ENCODE assay signal across 9 cellular contexts in the genomic region with DNA sequence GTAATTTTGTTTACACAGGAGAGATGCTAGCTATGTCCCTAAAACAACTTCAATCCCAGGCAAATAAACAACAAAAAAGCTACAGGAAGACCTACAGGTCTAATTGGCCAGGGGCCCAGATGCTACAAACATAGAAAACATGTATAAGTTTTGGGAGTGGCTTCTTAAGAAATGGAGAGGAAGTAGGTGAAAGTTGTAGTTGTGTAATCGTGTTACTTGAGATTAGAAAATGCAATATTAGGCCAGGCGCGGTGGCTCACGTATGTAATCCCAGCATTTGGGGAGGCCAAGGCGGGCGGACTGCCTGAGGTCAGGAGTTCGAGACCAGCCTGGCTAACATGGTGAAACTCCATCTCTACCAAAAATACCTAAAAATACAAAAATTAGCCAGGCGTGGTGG.
DNase-seq lines count a peak whose midpoint lies in the region; ATAC-seq and TF ChIP-seq lines count a peak whose summit lies in the region.
"Had no signal": no experiment of that assay in that cellular context is flagged by ENCODE, and none has a peak within 500 bp of the region (broad histone marks: within the 10 kb centered on the region; RNA-seq: fewer than 3 reads in every experiment).

No MANE protein-coding gene starts in this region.

- H3K36me3 ChIP-seq in mammary epithelial cell (ENCODE audit: insufficient read depth, low read length) (no peaks in the 10 kb centered on the region), tibial nerve (no peaks in the 10 kb centered on the region)
- H3K36me3 ChIP-seq: BE2C had no signal

- POLR2A ChIA-PET in MCF 10A (lab: Yijun Ruan, JAX): interaction anchor here (0.7 to 2.2 kb wide), 5 partner anchors 20 to 68 kb away, joined by 3 to 17 read pairs (median 4); a partner anchor contains a TSS

- H3K36me3 Mint-ChIP-seq in MCF 10A (ENCODE audit: insufficient read depth, unreplicated experiment): peaks cover 6% of the 10 kb centered on the region
- H3K36me3 Mint-ChIP-seq in T-helper 1 cell treated with Interleukin-12 subunit alpha and Interleukin-12 subunit beta and Interleukin-4 antibody, amounts not matched to agents 30 μg/mL and 1 μg/mL, for 36 hours (ENCODE audit: low read depth): peaks cover 21% of the 10 kb centered on the region

- no peak for TF ChIP-seq EP300 in tibial nerve (IDR thresholded peaks at IDR 0.05)

- intact Hi-C loops in MCF 10A (cut with micrococcal nuclease) (loop anchor here (1.0 kb wide), 1 partner anchor 69 kb away; no protein-coding TSS in a partner anchor), mammary epithelial cell (cut with micrococcal nuclease) (no loop called here)

- H4K20me1 ChIP-seq in mammary epithelial cell (ENCODE audit: insufficient read depth, low read length): no peaks in the 10 kb centered on the region

- ATAC-seq in HG03378 (IDR thresholded peaks at IDR 0.05; ENCODE audit: unreplicated experiment): no peak

- BruUV-seq in MCF 10A (replicated peaks; lab: Mats Ljungman, UMichigan) (no TSS peak), mammary epithelial cell (replicated peaks; lab: Mats Ljungman, UMichigan) (no TSS peak)

- H3K4me1 Mint-ChIP-seq in MCF 10A (ENCODE audit: insufficient read depth, unreplicated experiment): peaks cover 24% of the 10 kb centered on the region
- peaks cover 79% of the 10 kb centered on the region for H3K4me1 Mint-ChIP-seq in T-helper 1 cell treated with Interleukin-12 subunit alpha and Interleukin-12 subunit beta and Interleukin-4 antibody, amounts not matched to agents 30 μg/mL and 1 μg/mL, for 36 hours (ENCODE audit: low read depth)

- in situ Hi-C loops in mammary epithelial cell (cut with MboI; ENCODE audit: low sequenced_read_pairs in 2 of 2): no loop called here

- H3K27me3 ChIP-seq in mammary epithelial cell (ENCODE audit: insufficient read depth, low read length) (no peaks in the 10 kb centered on the region), tibial nerve (no peaks in the 10 kb centered on the region)
- H3K27me3 ChIP-seq: BE2C had no signal

- no peak overlapping the region for H3K4me3 Mint-ChIP-seq in MCF 10A (ENCODE audit: unreplicated experiment)
- H3K4me3 Mint-ChIP-seq in T-helper 1 cell treated with Interleukin-12 subunit alpha and Interleukin-12 subunit beta and Interleukin-4 antibody, amounts not matched to agents 30 μg/mL and 1 μg/mL, for 36 hours: peak overlapping the region; percentile 64

- peaks cover 12% of the 10 kb centered on the region for H3K79me2 ChIP-seq in mammary epithelial cell (ENCODE audit: insufficient read depth, low read length)

- no peak overlapping the region for H3K9ac ChIP-seq in mammary epithelial cell (ENCODE audit: insufficient read depth, low read length)

- peak; percentile 91 for DNase-seq in MCF 10A (ENCODE audit: unreplicated experiment)
- DNase-seq in mammary epithelial cell: no peak
- DNase-seq in fibroblast of gingiva (ENCODE audit: low read depth): peak; percentile 32
- no peak for DNase-seq in tibial nerve (ENCODE audit: low spot score in 2 of 2)
- DNase-seq in superior temporal gyrus (ENCODE audit: extremely low spot score): no peak
- no peak for DNase-seq in NCI-H345 treated with DMSO at 0.1 percent for 48 hours (lab: John Stamatoyannopoulos, UW; ENCODE audit: unreplicated experiment)
- DNase-seq: BE2C had no signal

- no peak for TF ChIP-seq POLR2A in tibial nerve (IDR thresholded peaks at IDR 0.05)

- CTCF ChIA-PET in MCF 10A (lab: Yijun Ruan, JAX): interaction anchor here (0.7 kb wide), 1 partner anchor 58 kb away, joined by 3 read pairs; no protein-coding TSS in a partner anchor
- CTCF ChIA-PET in mammary epithelial cell (lab: Charles Lee; ENCODE audit: low non-redundant PET): no interaction called here

- H3K27me3 Mint-ChIP-seq in MCF 10A (ENCODE audit: insufficient read depth, unreplicated experiment): no peaks in the 10 kb centered on the region
- H3K27me3 Mint-ChIP-seq in T-helper 1 cell treated with Interleukin-12 subunit alpha and Interleukin-12 subunit beta and Interleukin-4 antibody, amounts not matched to agents 30 μg/mL and 1 μg/mL, for 36 hours (ENCODE audit: low read depth): no peaks in the 10 kb centered on the region

- H3K4me1 ChIP-seq in mammary epithelial cell (ENCODE audit: insufficient read depth, low read length) (peaks cover 6% of the 10 kb centered on the region), tibial nerve (peaks cover 0 to 79% (median 44%) of the 10 kb centered on the region in 4 donors)

- no peak overlapping the region for H3K4me2 ChIP-seq in mammary epithelial cell (ENCODE audit: insufficient read depth, low read depth, low read length)

- H3K9me3 Mint-ChIP-seq in MCF 10A (ENCODE audit: unreplicated experiment): no peaks in the 10 kb centered on the region
- H3K9me3 Mint-ChIP-seq in T-helper 1 cell treated with Interleukin-12 subunit alpha and Interleukin-12 subunit beta and Interleukin-4 antibody, amounts not matched to agents 30 μg/mL and 1 μg/mL, for 36 hours: no peaks in the 10 kb centered on the region

- TF ChIP-seq CTCF in MCF 10A (IDR thresholded peaks at IDR 0.05; ENCODE audit: unreplicated experiment) (no peak), mammary epithelial cell (conservative IDR thresholded peaks at IDR 0.05 in 1 of 2, IDR thresholded peaks at IDR 0.05 in 1 of 2; ENCODE audit: extremely low read depth in 1 of 2, insufficient read depth in 1 of 2, low read depth in 1 of 2, low read length in 2 of 2) (no peak), tibial nerve (IDR thresholded peaks at IDR 0.05) (no peak)

- WGBS in mammary epithelial cell (ENCODE audit: low coverage, missing lambda C conversion rate): 87% methylated on average over 8 of the region's 8 CpGs
- WGBS in tibial nerve, 2 donors: 77 to 78% methylated on average over 8 of the region's 8 CpGs

- no peak overlapping the region for H2AFZ ChIP-seq in mammary epithelial cell (ENCODE audit: low read depth, low read length)

- peak overlapping the region; percentile 73 for H3K27ac Mint-ChIP-seq in MCF 10A (ENCODE audit: low read depth, unreplicated experiment)
- peak overlapping the region; percentile 83 for H3K27ac Mint-ChIP-seq in T-helper 1 cell treated with Interleukin-12 subunit alpha and Interleukin-12 subunit beta and Interleukin-4 antibody, amounts not matched to agents 30 μg/mL and 1 μg/mL, for 36 hours

- dilution Hi-C loops in mammary epithelial cell (cut with HindIII; ENCODE audit: low sequenced_read_pairs): no loop called here

- no peak overlapping the region for H3K4me3 ChIP-seq in mammary epithelial cell (replicated peaks in 1 of 3; ENCODE audit: insufficient read depth in 1 of 3, low read depth in 2 of 3, low read length in 3 of 3)
- no peak overlapping the region for H3K4me3 ChIP-seq in tibial nerve

- no peak overlapping the region for H3K27ac ChIP-seq in mammary epithelial cell (ENCODE audit: insufficient read depth, low read depth, low read length)
- H3K27ac ChIP-seq in tibial nerve: peak overlapping the region in 3 of 4 donors; percentile 29 to 86 (median 72)

- H3K9me3 ChIP-seq in mammary epithelial cell (replicated peaks; ENCODE audit: insufficient read depth, low read length) (no peaks in the 10 kb centered on the region), tibial nerve (no peaks in the 10 kb centered on the region)
- H3K9me3 ChIP-seq: BE2C had no signal

Comparison
In these comparisons a context has a peak if more than half of its experiments do, and no peak if none do; other contexts are left out.
1. DNase-seq: peak in MCF 10A (single experiment) and fibroblast of gingiva (single experiment); none in mammary epithelial cell (single experiment), tibial nerve (0 of 2), superior temporal gyrus (single experiment) and NCI-H345 treated with DMSO at 0.1 percent for 48 hours (single experiment).